19 cellular contexts compared by ENCODE assay signal in genomic region chr9:33455952-33456351, GRCh38. TPM values are rescaled to one million over a fixed set of nuclear protein-coding genes. Genes with fewer than 3 reads are reported as not detected.
DNase-seq lines count a peak whose midpoint lies in the region; ATAC-seq and TF ChIP-seq lines count a peak whose summit lies in the region.
"Had no signal": no experiment of that assay in that cellular context is flagged by ENCODE, and none has a peak within 500 bp of the region (broad histone marks: within the 10 kb centered on the region; RNA-seq: fewer than 3 reads in every experiment).

No MANE protein-coding gene starts in this region.

- peak overlapping the region; percentile 13 for H3K4me3 Mint-ChIP-seq in activated naive CD4-positive, alpha-beta T cell treated with anti-CD3 and anti-CD28 coated beads, Interleukin-2, amount 10 ng/mL, durations not matched to agents 7 days and 5 days
- H3K4me3 Mint-ChIP-seq in T-cell (peak overlapping the region; percentile 17 to 65 (median 41)), type B pancreatic cell (no peak overlapping the region)
- H3K4me3 Mint-ChIP-seq in activated naive CD8-positive, alpha-beta T cell treated with anti-CD3 and anti-CD28 coated beads for 36 hours: peak overlapping the region; percentile 34
- H3K4me3 Mint-ChIP-seq: CD14-positive monocyte; stimulated activated memory B cell treated with anti-CD40 and anti-IgM and Interleukin-4, amounts not matched to agents 10 μg/mL and 1 μg/mL and 100 μg/mL, for 72 hours had no signal

- CTCF ChIA-PET in activated naive CD4-positive, alpha-beta T cell treated with anti-CD3 and anti-CD28 coated beads, Interleukin-2, amount 10 ng/mL, durations not matched to agents 7 days and 5 days (lab: Charles Lee): interaction anchor here (5.3 to 15.7 kb wide), 2 partner anchors 12 to 41 kb away, joined by 23 to 255 read pairs; partner anchors contain the start of gene NOL6
- CTCF ChIA-PET in T-cell (lab: Charles Lee): interaction anchor here (0.6 to 1.3 kb wide), 5 partner anchors 11 to 1795 kb away, joined by 3 to 5 read pairs (median 3); no protein-coding TSS in a partner anchor

- peak; percentile 61 for DNase-seq in activated naive CD4-positive, alpha-beta T cell treated with anti-CD3 and anti-CD28 coated beads, Interleukin-2, amount 10 ng/mL, durations not matched to agents 7 days and 5 days
- DNase-seq in activated naive CD4-positive, alpha-beta T cell treated with anti-CD3 and anti-CD28 coated beads, Interleukin-2, amount 50 U/mL, for 16 hours: no peak
- DNase-seq in T-cell (peak in 6 of 34 experiments; percentile 20 to 35 (median 28)), type B pancreatic cell (ENCODE audit: extremely low spot score, unreplicated experiment) (no peak), NCI-H1930 (lab: John Stamatoyannopoulos, UW) (no peak), HAP-1 (ENCODE audit: low spot score in 2 of 2) (no peak)
- DNase-seq in activated naive CD8-positive, alpha-beta T cell treated with anti-CD3 and anti-CD28 coated beads for 36 hours: no peak
- no peak for DNase-seq in effector CD4-positive, alpha-beta T cell
- DNase-seq: heart left ventricle, midbrain, NCI-H1417 treated with DMSO at 0.1 percent for 48 hours, NCI-H748 treated with DMSO at 0.1 percent for 48 hours, SHP77 treated with DMSO at 0.1 percent for 48 hours, tibial artery had no signal

- H3K9me3 Mint-ChIP-seq in activated naive CD4-positive, alpha-beta T cell treated with anti-CD3 and anti-CD28 coated beads, Interleukin-2, amount 10 ng/mL, durations not matched to agents 7 days and 5 days: no peaks in the 10 kb centered on the region
- no peaks in the 10 kb centered on the region for H3K9me3 Mint-ChIP-seq in T-cell
- H3K9me3 Mint-ChIP-seq in activated naive CD8-positive, alpha-beta T cell treated with anti-CD3 and anti-CD28 coated beads for 36 hours: no peaks in the 10 kb centered on the region
- H3K9me3 Mint-ChIP-seq in type B pancreatic cell: no peaks in the 10 kb centered on the region
- H3K9me3 Mint-ChIP-seq: CD14-positive monocyte; stimulated activated memory B cell treated with anti-CD40 and anti-IgM and Interleukin-4, amounts not matched to agents 10 μg/mL and 1 μg/mL and 100 μg/mL, for 72 hours had no signal

- peak in 3 of 4 experiments; percentile 18 to 55 (median 29) for ATAC-seq in T-cell (replicated peaks in 1 of 4)
- ATAC-seq: heart left ventricle; left lobe of liver; stimulated activated memory B cell treated with anti-CD40 and anti-IgM and Interleukin-4, amounts not matched to agents 10 μg/mL and 1 μg/mL and 100 μg/mL, for 72 hours had no signal

- H3K4me1 Mint-ChIP-seq in activated naive CD4-positive, alpha-beta T cell treated with anti-CD3 and anti-CD28 coated beads, Interleukin-2, amount 10 ng/mL, durations not matched to agents 7 days and 5 days: peaks cover 72% of the 10 kb centered on the region
- H3K4me1 Mint-ChIP-seq in T-cell: peaks cover 72 to 79% (median 79%) of the 10 kb centered on the region in 3 donors
- H3K4me1 Mint-ChIP-seq in activated naive CD8-positive, alpha-beta T cell treated with anti-CD3 and anti-CD28 coated beads for 36 hours: peaks cover 65% of the 10 kb centered on the region
- peaks cover 9% of the 10 kb centered on the region for H3K4me1 Mint-ChIP-seq in type B pancreatic cell (ENCODE audit: unreplicated experiment)

- H3K4me3 ChIP-seq in HAP-1: no peak overlapping the region
- H3K4me3 ChIP-seq: coronary artery, heart left ventricle, tibial artery had no signal

- peaks cover 4% of the 10 kb centered on the region for H3K36me3 ChIP-seq in HAP-1 (replicated peaks)

- H3K9me3 ChIP-seq in HAP-1: no peaks in the 10 kb centered on the region
- H3K9me3 ChIP-seq: heart left ventricle, tibial artery had no signal

- H3K27ac Mint-ChIP-seq in activated naive CD4-positive, alpha-beta T cell treated with anti-CD3 and anti-CD28 coated beads, Interleukin-2, amount 10 ng/mL, durations not matched to agents 7 days and 5 days: peak overlapping the region; percentile 85
- H3K27ac Mint-ChIP-seq in T-cell (peak overlapping the region; percentile 77 to 91), type B pancreatic cell (peak overlapping the region; percentile 48)
- H3K27ac Mint-ChIP-seq in activated naive CD8-positive, alpha-beta T cell treated with anti-CD3 and anti-CD28 coated beads for 36 hours: peak overlapping the region; percentile 49
- H3K27ac Mint-ChIP-seq: CD14-positive monocyte, progenitor cell of endocrine pancreas had no signal

- H3K27me3 ChIP-seq in HAP-1 (ENCODE audit: low read depth): no peaks in the 10 kb centered on the region
- H3K27me3 ChIP-seq: heart left ventricle, tibial artery had no signal

- in situ Hi-C loops in HAP-1 (cut with MboI; ENCODE audit: low sequenced_read_pairs): no loop called here

- no peaks in the 10 kb centered on the region for H3K27me3 Mint-ChIP-seq in activated naive CD4-positive, alpha-beta T cell treated with anti-CD3 and anti-CD28 coated beads, Interleukin-2, amount 10 ng/mL, durations not matched to agents 7 days and 5 days
- no peaks in the 10 kb centered on the region for H3K27me3 Mint-ChIP-seq in T-cell
- H3K27me3 Mint-ChIP-seq in activated naive CD8-positive, alpha-beta T cell treated with anti-CD3 and anti-CD28 coated beads for 36 hours: no peaks in the 10 kb centered on the region
- H3K27me3 Mint-ChIP-seq in type B pancreatic cell: no peaks in the 10 kb centered on the region
- H3K27me3 Mint-ChIP-seq: progenitor cell of endocrine pancreas had no signal

- no peak for TF ChIP-seq CTCF in type B pancreatic cell (conservative IDR thresholded peaks at IDR 0.05)

- H3K4me1 ChIP-seq in HAP-1: no peaks in the 10 kb centered on the region

- POLR2A ChIA-PET in T-cell (lab: Charles Lee): interaction anchor here in 1 of 2 donors (0.5 kb wide), 1 partner anchor 81 kb away, joined by 4 read pairs; no protein-coding TSS in a partner anchor

- H3K36me3 Mint-ChIP-seq in activated naive CD4-positive, alpha-beta T cell treated with anti-CD3 and anti-CD28 coated beads, Interleukin-2, amount 10 ng/mL, durations not matched to agents 7 days and 5 days: peaks cover 3% of the 10 kb centered on the region
- H3K36me3 Mint-ChIP-seq in T-cell (no peaks in the 10 kb centered on the region), type B pancreatic cell (no peaks in the 10 kb centered on the region)
- H3K36me3 Mint-ChIP-seq in activated naive CD8-positive, alpha-beta T cell treated with anti-CD3 and anti-CD28 coated beads for 36 hours: peaks cover 5% of the 10 kb centered on the region
- H3K36me3 Mint-ChIP-seq: stimulated activated memory B cell treated with anti-CD40 and anti-IgM and Interleukin-4, amounts not matched to agents 10 μg/mL and 1 μg/mL and 100 μg/mL, for 72 hours had no signal

RNA-seq across cellular contexts. Expression of gene AQP3, which starts 8.6 kb away (rescaled TPM):
- total RNA-seq in T-cell (100 to 1,000 TPM in 3 of 5 donors, 10 to 100 TPM in 2; 85.7 to 130 (median 111) TPM), type B pancreatic cell (ENCODE audit: low replicate concordance) (33.1 and 67.0 TPM in 2 replicates)
- total RNA-seq in activated naive CD8-positive, alpha-beta T cell treated with anti-CD3 and anti-CD28 coated beads for 36 hours: 1 to 10 TPM; 2.3 to 2.9 TPM

RNA-seq across cellular contexts. Expression of gene NOL6, which starts 17.8 kb away (rescaled TPM):
- 10 to 100 TPM; 35.1 to 57.6 (median 47.1) TPM for total RNA-seq in T-cell
- 10 to 100 TPM; 80.8 to 82.2 TPM for total RNA-seq in activated naive CD8-positive, alpha-beta T cell treated with anti-CD3 and anti-CD28 coated beads for 36 hours
- 39.2 and 46.3 TPM in 2 replicates for total RNA-seq in type B pancreatic cell (ENCODE audit: low replicate concordance)

RNA-seq across cellular contexts. Expression of gene AQP7, which starts 53.6 kb away (rescaled TPM):
- total RNA-seq in T-cell (1 to 10 TPM in 1 of 5 donors, under 1 TPM in 4; 0.20 to 1.4 (median 0.44) TPM), type B pancreatic cell (ENCODE audit: low replicate concordance) (3.7 and 5.0 TPM in 2 replicates)
- not detected for total RNA-seq in activated naive CD8-positive, alpha-beta T cell treated with anti-CD3 and anti-CD28 coated beads for 36 hours
